1 cellular context compared by ENCODE assay signal in the genomic region with DNA sequence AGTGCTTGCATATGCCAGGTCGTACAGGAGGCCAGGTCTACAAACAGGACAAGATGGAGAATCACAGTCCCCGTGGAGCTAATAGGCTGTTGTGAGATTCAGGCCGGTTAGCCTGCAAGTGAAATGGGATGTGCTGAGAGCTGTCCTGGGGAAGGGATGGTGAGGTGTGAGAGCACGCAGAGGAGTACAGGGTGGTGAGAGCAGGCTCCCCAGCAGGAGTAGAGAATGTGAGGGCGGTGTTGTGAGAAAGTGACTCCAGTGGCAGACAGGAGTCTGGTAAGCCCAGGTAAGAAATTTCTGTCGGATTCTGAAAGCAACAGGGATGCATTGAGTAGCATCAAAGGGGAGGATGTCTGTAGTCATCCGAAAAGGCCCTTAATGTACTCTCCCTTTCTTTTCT.
TF ChIP-seq lines count a peak whose summit lies in the region.

No MANE protein-coding gene starts in this region.

TF ChIP-seq in K562, 482 proteins besides CTCF, POLR2A, EP300 and RAD21 (continued from another document):
- TF ChIP-seq, protein P1, sequence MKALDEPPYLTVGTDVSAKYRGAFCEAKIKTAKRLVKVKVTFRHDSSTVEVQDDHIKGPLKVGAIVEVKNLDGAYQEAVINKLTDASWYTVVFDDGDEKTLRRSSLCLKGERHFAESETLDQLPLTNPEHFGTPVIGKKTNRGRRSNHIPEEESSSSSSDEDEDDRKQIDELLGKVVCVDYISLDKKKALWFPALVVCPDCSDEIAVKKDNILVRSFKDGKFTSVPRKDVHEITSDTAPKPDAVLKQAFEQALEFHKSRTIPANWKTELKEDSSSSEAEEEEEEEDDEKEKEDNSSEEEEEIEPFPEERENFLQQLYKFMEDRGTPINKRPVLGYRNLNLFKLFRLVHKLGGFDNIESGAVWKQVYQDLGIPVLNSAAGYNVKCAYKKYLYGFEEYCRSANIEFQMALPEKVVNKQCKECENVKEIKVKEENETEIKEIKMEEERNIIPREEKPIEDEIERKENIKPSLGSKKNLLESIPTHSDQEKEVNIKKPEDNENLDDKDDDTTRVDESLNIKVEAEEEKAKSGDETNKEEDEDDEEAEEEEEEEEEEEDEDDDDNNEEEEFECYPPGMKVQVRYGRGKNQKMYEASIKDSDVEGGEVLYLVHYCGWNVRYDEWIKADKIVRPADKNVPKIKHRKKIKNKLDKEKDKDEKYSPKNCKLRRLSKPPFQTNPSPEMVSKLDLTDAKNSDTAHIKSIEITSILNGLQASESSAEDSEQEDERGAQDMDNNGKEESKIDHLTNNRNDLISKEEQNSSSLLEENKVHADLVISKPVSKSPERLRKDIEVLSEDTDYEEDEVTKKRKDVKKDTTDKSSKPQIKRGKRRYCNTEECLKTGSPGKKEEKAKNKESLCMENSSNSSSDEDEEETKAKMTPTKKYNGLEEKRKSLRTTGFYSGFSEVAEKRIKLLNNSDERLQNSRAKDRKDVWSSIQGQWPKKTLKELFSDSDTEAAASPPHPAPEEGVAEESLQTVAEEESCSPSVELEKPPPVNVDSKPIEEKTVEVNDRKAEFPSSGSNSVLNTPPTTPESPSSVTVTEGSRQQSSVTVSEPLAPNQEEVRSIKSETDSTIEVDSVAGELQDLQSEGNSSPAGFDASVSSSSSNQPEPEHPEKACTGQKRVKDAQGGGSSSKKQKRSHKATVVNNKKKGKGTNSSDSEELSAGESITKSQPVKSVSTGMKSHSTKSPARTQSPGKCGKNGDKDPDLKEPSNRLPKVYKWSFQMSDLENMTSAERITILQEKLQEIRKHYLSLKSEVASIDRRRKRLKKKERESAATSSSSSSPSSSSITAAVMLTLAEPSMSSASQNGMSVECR (CRISPR knock-in tag; IDR thresholded peaks at IDR 0.05): no peak
- TF ChIP-seq SREBF1 (IDR thresholded peaks at IDR 0.05; ENCODE audit: borderline replicate concordance, low read depth, low read length) (no peak), TAF9B (IDR thresholded peaks at IDR 0.05; ENCODE audit: partially characterized antibody) (no peak), ZNF384 (IDR thresholded peaks at IDR 0.05; ENCODE audit: low read depth, low read length) (no peak), CREBBP (IDR thresholded peaks at IDR 0.05; ENCODE audit: low read depth, low read length) (no peak)
